ENCODE assay signal across 1 cellular context in the genomic region with DNA sequence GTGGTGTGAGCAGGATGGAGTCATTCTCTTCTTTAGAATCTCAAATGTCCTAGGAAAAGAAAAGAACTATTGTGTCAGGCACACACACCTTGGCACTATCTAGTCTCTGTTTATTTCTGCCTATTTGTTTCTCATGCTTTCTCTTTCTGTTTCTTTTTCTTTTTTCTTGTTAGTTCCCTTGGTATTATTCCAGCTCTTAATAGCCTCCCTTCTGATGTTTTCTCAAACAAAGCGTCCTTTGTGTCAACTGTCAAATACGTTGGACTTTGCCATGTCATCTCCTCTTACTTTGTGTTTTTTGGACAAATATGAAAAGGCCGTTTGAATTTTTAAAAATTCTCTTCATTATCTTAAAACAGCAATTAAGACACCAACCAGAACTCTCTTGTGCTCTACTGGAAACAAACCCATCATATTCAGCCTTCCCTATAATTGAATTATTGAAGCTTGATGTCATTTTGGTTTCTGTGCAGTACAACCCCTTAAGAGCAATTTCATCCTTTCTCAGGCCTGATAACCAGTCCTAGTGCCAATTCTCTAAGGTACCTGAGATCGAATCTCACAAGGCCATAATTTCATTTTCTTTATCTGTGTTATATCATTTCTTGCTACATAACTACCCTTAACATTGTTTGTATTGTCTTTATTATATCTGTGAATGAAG.
TF ChIP-seq lines count a peak whose summit lies in the region.

No MANE protein-coding gene starts in this region.

TF ChIP-seq in HepG2, 621 proteins besides CTCF, POLR2A, EP300 and RAD21 (continued from another document and continues in another):
- no peak for TF ChIP-seq SUZ12 (IDR thresholded peaks at IDR 0.05; ENCODE audit: low read depth, low read length)
- TF ChIP-seq, protein P1, sequence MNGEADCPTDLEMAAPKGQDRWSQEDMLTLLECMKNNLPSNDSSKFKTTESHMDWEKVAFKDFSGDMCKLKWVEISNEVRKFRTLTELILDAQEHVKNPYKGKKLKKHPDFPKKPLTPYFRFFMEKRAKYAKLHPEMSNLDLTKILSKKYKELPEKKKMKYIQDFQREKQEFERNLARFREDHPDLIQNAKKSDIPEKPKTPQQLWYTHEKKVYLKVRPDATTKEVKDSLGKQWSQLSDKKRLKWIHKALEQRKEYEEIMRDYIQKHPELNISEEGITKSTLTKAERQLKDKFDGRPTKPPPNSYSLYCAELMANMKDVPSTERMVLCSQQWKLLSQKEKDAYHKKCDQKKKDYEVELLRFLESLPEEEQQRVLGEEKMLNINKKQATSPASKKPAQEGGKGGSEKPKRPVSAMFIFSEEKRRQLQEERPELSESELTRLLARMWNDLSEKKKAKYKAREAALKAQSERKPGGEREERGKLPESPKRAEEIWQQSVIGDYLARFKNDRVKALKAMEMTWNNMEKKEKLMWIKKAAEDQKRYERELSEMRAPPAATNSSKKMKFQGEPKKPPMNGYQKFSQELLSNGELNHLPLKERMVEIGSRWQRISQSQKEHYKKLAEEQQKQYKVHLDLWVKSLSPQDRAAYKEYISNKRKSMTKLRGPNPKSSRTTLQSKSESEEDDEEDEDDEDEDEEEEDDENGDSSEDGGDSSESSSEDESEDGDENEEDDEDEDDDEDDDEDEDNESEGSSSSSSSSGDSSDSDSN (CRISPR knock-in tag; IDR thresholded peaks at IDR 0.05): no peak
- peak; percentile 24; the same call in 1 of the 2 replicates for TF ChIP-seq NFIC (IDR thresholded peaks at IDR 0.05; ENCODE audit: low read length)
- TF ChIP-seq SAFB2 (CRISPR knock-in tag; IDR thresholded peaks at IDR 0.05; ENCODE audit: borderline replicate concordance, low read depth): no peak
- TF ChIP-seq, protein P2, sequence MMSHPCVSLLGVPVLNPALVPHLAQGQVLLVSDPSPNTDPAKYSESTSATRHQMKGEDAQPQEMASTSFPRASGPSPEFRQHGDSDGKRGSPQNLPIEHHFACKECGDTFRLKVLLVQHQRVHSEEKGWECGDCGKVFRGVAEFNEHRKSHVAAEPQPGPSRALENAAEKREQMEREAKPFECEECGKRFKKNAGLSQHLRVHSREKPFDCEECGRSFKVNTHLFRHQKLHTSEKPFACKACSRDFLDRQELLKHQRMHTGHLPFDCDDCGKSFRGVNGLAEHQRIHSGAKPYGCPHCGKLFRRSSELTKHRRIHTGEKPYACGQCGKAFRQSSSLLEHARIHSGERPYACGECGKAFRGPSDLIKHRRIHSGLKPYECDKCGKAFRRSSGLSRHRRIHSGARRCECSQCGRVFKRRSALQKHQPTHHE (CRISPR knock-in tag; IDR thresholded peaks at IDR 0.05; ENCODE audit: borderline replicate concordance): no peak
- TF ChIP-seq ZSCAN12 (CRISPR knock-in tag; IDR thresholded peaks at IDR 0.05): no peak
- TF ChIP-seq, protein P3, sequence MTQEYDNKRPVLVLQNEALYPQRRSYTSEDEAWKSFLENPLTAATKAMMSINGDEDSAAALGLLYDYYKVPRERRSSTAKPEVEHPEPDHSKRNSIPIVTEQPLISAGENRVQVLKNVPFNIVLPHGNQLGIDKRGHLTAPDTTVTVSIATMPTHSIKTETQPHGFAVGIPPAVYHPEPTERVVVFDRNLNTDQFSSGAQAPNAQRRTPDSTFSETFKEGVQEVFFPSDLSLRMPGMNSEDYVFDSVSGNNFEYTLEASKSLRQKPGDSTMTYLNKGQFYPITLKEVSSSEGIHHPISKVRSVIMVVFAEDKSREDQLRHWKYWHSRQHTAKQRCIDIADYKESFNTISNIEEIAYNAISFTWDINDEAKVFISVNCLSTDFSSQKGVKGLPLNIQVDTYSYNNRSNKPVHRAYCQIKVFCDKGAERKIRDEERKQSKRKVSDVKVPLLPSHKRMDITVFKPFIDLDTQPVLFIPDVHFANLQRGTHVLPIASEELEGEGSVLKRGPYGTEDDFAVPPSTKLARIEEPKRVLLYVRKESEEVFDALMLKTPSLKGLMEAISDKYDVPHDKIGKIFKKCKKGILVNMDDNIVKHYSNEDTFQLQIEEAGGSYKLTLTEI (CRISPR knock-in tag; conservative IDR thresholded peaks at IDR 0.05): no peak
- TF ChIP-seq KLF6 (CRISPR knock-in tag; IDR thresholded peaks at IDR 0.05): no peak
- peak; percentile 50; the same call in 1 of the 2 replicates for TF ChIP-seq FOXK2 (IDR thresholded peaks at IDR 0.05)
- TF ChIP-seq ZNF772 (CRISPR knock-in tag; IDR thresholded peaks at IDR 0.05): no peak
- TF ChIP-seq MIER2 (CRISPR knock-in tag; IDR thresholded peaks at IDR 0.05): 0 out of 2 replicates have a peak, but pooled peaks have one; percentile 11
- TF ChIP-seq MYC (CRISPR knock-in tag; IDR thresholded peaks at IDR 0.05; ENCODE audit: borderline replicate concordance): no peak
- no peak for TF ChIP-seq RFX3 (CRISPR knock-in tag; IDR thresholded peaks at IDR 0.05)
- no peak for TF ChIP-seq ZNF138 (CRISPR knock-in tag; IDR thresholded peaks at IDR 0.05; ENCODE audit: low read depth)
- TF ChIP-seq KDM5A (IDR thresholded peaks at IDR 0.05; ENCODE audit: borderline replicate concordance, low read length): no peak
- TF ChIP-seq, protein P4, sequence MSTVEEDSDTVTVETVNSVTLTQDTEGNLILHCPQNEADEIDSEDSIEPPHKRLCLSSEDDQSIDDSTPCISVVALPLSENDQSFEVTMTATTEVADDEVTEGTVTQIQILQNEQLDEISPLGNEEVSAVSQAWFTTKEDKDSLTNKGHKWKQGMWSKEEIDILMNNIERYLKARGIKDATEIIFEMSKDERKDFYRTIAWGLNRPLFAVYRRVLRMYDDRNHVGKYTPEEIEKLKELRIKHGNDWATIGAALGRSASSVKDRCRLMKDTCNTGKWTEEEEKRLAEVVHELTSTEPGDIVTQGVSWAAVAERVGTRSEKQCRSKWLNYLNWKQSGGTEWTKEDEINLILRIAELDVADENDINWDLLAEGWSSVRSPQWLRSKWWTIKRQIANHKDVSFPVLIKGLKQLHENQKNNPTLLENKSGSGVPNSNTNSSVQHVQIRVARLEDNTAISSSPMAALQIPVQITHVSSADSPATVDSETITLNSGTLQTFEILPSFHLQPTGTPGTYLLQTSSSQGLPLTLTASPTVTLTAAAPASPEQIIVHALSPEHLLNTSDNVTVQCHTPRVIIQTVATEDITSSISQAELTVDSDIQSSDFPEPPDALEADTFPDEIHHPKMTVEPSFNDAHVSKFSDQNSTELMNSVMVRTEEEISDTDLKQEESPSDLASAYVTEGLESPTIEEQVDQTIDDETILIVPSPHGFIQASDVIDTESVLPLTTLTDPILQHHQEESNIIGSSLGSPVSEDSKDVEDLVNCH (CRISPR knock-in tag; IDR thresholded peaks at IDR 0.05): no peak
- no peak for TF ChIP-seq POLR2AphosphoS5 (IDR thresholded peaks at IDR 0.05; ENCODE audit: low read depth, low read length)
- peak; percentile 53; the same call in 1 of the 2 replicates for TF ChIP-seq CREM (IDR thresholded peaks at IDR 0.05)
- no peak for TF ChIP-seq CREM (CRISPR knock-in tag; IDR thresholded peaks at IDR 0.05)
- TF ChIP-seq, protein P5, sequence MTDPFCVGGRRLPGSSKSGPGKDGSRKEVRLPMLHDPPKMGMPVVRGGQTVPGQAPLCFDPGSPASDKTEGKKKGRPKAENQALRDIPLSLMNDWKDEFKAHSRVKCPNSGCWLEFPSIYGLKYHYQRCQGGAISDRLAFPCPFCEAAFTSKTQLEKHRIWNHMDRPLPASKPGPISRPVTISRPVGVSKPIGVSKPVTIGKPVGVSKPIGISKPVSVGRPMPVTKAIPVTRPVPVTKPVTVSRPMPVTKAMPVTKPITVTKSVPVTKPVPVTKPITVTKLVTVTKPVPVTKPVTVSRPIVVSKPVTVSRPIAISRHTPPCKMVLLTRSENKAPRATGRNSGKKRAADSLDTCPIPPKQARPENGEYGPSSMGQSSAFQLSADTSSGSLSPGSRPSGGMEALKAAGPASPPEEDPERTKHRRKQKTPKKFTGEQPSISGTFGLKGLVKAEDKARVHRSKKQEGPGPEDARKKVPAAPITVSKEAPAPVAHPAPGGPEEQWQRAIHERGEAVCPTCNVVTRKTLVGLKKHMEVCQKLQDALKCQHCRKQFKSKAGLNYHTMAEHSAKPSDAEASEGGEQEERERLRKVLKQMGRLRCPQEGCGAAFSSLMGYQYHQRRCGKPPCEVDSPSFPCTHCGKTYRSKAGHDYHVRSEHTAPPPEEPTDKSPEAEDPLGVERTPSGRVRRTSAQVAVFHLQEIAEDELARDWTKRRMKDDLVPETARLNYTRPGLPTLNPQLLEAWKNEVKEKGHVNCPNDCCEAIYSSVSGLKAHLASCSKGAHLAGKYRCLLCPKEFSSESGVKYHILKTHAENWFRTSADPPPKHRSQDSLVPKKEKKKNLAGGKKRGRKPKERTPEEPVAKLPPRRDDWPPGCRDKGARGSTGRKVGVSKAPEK (CRISPR knock-in tag; IDR thresholded peaks at IDR 0.05; ENCODE audit: borderline replicate concordance): no peak
- TF ChIP-seq, protein P6, sequence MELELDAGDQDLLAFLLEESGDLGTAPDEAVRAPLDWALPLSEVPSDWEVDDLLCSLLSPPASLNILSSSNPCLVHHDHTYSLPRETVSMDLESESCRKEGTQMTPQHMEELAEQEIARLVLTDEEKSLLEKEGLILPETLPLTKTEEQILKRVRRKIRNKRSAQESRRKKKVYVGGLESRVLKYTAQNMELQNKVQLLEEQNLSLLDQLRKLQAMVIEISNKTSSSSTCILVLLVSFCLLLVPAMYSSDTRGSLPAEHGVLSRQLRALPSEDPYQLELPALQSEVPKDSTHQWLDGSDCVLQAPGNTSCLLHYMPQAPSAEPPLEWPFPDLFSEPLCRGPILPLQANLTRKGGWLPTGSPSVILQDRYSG (CRISPR knock-in tag; IDR thresholded peaks at IDR 0.05): no peak
- TF ChIP-seq, protein P7, sequence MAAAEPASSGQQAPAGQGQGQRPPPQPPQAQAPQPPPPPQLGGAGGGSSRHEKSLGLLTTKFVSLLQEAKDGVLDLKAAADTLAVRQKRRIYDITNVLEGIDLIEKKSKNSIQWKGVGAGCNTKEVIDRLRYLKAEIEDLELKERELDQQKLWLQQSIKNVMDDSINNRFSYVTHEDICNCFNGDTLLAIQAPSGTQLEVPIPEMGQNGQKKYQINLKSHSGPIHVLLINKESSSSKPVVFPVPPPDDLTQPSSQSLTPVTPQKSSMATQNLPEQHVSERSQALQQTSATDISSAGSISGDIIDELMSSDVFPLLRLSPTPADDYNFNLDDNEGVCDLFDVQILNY (CRISPR knock-in tag; conservative IDR thresholded peaks at IDR 0.05): no peak
- TF ChIP-seq, protein P8, sequence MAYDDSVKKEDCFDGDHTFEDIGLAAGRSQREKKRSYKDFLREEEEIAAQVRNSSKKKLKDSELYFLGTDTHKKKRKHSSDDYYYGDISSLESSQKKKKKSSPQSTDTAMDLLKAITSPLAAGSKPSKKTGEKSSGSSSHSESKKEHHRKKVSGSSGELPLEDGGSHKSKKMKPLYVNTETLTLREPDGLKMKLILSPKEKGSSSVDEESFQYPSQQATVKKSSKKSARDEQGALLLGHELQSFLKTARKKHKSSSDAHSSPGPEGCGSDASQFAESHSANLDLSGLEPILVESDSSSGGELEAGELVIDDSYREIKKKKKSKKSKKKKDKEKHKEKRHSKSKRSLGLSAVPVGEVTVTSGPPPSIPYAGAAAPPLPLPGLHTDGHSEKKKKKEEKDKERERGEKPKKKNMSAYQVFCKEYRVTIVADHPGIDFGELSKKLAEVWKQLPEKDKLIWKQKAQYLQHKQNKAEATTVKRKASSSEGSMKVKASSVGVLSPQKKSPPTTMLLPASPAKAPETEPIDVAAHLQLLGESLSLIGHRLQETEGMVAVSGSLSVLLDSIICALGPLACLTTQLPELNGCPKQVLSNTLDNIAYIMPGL (CRISPR knock-in tag; IDR thresholded peaks at IDR 0.05; ENCODE audit: borderline replicate concordance in 1 of 2, low read depth in 1 of 2): no peak
- TF ChIP-seq ZNF674 (CRISPR knock-in tag; IDR thresholded peaks at IDR 0.05; ENCODE audit: low read depth): no peak
- no peak for TF ChIP-seq ZNF629 (CRISPR knock-in tag; conservative IDR thresholded peaks at IDR 0.05)
- TF ChIP-seq SMYD3 (CRISPR knock-in tag; IDR thresholded peaks at IDR 0.05): no peak
- TF ChIP-seq HIVEP1 (CRISPR knock-in tag; IDR thresholded peaks at IDR 0.05): no peak
- peak; percentile 90 for TF ChIP-seq ISL2 (CRISPR knock-in tag; IDR thresholded peaks at IDR 0.05)
- no peak for TF ChIP-seq ZSCAN21 (CRISPR knock-in tag; IDR thresholded peaks at IDR 0.05; ENCODE audit: borderline replicate concordance)
- TF ChIP-seq PHB2 (IDR thresholded peaks at IDR 0.05; ENCODE audit: partially characterized antibody): no peak
- TF ChIP-seq, protein P9, sequence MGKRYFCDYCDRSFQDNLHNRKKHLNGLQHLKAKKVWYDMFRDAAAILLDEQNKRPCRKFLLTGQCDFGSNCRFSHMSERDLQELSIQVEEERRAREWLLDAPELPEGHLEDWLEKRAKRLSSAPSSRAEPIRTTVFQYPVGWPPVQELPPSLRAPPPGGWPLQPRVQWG (CRISPR knock-in tag; IDR thresholded peaks at IDR 0.05; ENCODE audit: borderline replicate concordance, low read depth): no peak
- TF ChIP-seq SSRP1 (CRISPR knock-in tag; IDR thresholded peaks at IDR 0.05): no peak
- TF ChIP-seq RFXAP (CRISPR knock-in tag; IDR thresholded peaks at IDR 0.05; ENCODE audit: borderline replicate concordance): no peak
- no peak for TF ChIP-seq ZNF619 (CRISPR knock-in tag; IDR thresholded peaks at IDR 0.05)
- peak; percentile 67; the same call in 1 of the 2 replicates for TF ChIP-seq FOXA3 (CRISPR knock-in tag; IDR thresholded peaks at IDR 0.05)
- TF ChIP-seq, protein P10, sequence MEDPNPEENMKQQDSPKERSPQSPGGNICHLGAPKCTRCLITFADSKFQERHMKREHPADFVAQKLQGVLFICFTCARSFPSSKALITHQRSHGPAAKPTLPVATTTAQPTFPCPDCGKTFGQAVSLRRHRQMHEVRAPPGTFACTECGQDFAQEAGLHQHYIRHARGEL (CRISPR knock-in tag; IDR thresholded peaks at IDR 0.05): no peak
- no peak for TF ChIP-seq SP5 (CRISPR knock-in tag; IDR thresholded peaks at IDR 0.05; ENCODE audit: borderline replicate concordance, low read depth)
- TF ChIP-seq, protein P11, sequence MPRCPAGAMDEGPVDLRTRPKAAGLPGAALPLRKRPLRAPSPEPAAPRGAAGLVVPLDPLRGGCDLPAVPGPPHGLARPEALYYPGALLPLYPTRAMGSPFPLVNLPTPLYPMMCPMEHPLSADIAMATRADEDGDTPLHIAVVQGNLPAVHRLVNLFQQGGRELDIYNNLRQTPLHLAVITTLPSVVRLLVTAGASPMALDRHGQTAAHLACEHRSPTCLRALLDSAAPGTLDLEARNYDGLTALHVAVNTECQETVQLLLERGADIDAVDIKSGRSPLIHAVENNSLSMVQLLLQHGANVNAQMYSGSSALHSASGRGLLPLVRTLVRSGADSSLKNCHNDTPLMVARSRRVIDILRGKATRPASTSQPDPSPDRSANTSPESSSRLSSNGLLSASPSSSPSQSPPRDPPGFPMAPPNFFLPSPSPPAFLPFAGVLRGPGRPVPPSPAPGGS (CRISPR knock-in tag; IDR thresholded peaks at IDR 0.05): no peak
- no peak for TF ChIP-seq ZNF446 (CRISPR knock-in tag; IDR thresholded peaks at IDR 0.05)
- TF ChIP-seq BRCA1 (CRISPR knock-in tag; IDR thresholded peaks at IDR 0.05): no peak
- TF ChIP-seq, protein P12, sequence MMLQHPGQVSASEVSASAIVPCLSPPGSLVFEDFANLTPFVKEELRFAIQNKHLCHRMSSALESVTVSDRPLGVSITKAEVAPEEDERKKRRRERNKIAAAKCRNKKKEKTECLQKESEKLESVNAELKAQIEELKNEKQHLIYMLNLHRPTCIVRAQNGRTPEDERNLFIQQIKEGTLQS (CRISPR knock-in tag; IDR thresholded peaks at IDR 0.05): no peak
- no peak for TF ChIP-seq PRPF4 (IDR thresholded peaks at IDR 0.05; ENCODE audit: low read depth, low read length, poor library complexity, severe bottlenecking)
- TF ChIP-seq GATA4 (IDR thresholded peaks at IDR 0.05; ENCODE audit: borderline replicate concordance, low read depth): no peak
- no peak for TF ChIP-seq ZNF878 (CRISPR knock-in tag; IDR thresholded peaks at IDR 0.05)
- no peak for TF ChIP-seq ZFP82 (CRISPR knock-in tag; IDR thresholded peaks at IDR 0.05; ENCODE audit: borderline replicate concordance)
- no peak for TF ChIP-seq RFX5 (IDR thresholded peaks at IDR 0.05; ENCODE audit: low read depth, low read length)
- no peak for TF ChIP-seq MTA3 (CRISPR knock-in tag; IDR thresholded peaks at IDR 0.05)
- TF ChIP-seq ZMAT3 (CRISPR knock-in tag; conservative IDR thresholded peaks at IDR 0.05): no peak
- TF ChIP-seq NCOA1 (CRISPR knock-in tag; IDR thresholded peaks at IDR 0.05): no peak
- no peak for TF ChIP-seq MED13 (CRISPR knock-in tag; IDR thresholded peaks at IDR 0.05)
